ENCODE assay signal across 19 cellular contexts in genomic region chr3:8997151-8997550, GRCh38. TPM values are rescaled to one million over a fixed set of nuclear protein-coding genes. Genes with fewer than 3 reads are reported as not detected.
DNase-seq lines count a peak whose midpoint lies in the region; ATAC-seq and TF ChIP-seq lines count a peak whose summit lies in the region.
"Had no signal": no experiment of that assay in that cellular context is flagged by ENCODE, and none has a peak within 500 bp of the region (broad histone marks: within the 10 kb centered on the region; RNA-seq: fewer than 3 reads in every experiment).

No MANE protein-coding gene starts in this region.

- H3K36me3 ChIP-seq in upper lobe of right lung (no peaks in the 10 kb centered on the region), thyroid gland (no peaks in the 10 kb centered on the region), WERI-Rb-1 (no peaks in the 10 kb centered on the region)

- no peak for TF ChIP-seq POLR2A in thyroid gland (IDR thresholded peaks at IDR 0.05)

- CTCF ChIA-PET in WTC11 (lab: Charles Lee) = interaction anchor here (0.8 to 6.7 kb wide), 9 partner anchors 10 to 305 kb away, joined by 3 to 64 read pairs (median 5); partner anchors contain the start of gene SRGAP3

- WGBS in thyroid gland, 2 donors = 78 to 80% methylated on average over 3 of the region's 3 CpGs

- TF ChIP-seq CTCF in WTC11 (IDR thresholded peaks at IDR 0.05) (no peak), chondrocyte (IDR thresholded peaks at IDR 0.05) (peak; percentile 1), upper lobe of right lung (IDR thresholded peaks at IDR 0.05) (no peak), thyroid gland (IDR thresholded peaks at IDR 0.05) (no peak), WERI-Rb-1 (IDR thresholded peaks at IDR 0.05; ENCODE audit: low read depth, low read length) (no peak)

- H3K9me3 ChIP-seq in upper lobe of right lung (no peaks in the 10 kb centered on the region), thyroid gland (no peaks in the 10 kb centered on the region), WERI-Rb-1 (ENCODE audit: severe bottlenecking) (no peaks in the 10 kb centered on the region)

- DNase-seq in WTC11 (ENCODE audit: low spot score) = no peak
- DNase-seq in chondrocyte (ENCODE audit: low spot score) = no peak
- no peak for DNase-seq in upper lobe of right lung
- no peak for DNase-seq in retina
- no peak for DNase-seq in thyroid gland
- DNase-seq in WERI-Rb-1 = no peak
- DNase-seq: ACHN, AML-193, COR-L47, DMS153, NCI-H1048, NCI-H146, NCI-H2081 treated with DMSO at 0.1 percent for 48 hours, NCI-H510A treated with DMSO at 0.1 percent for 48 hours, NCI-H82, PC-3 had no signal

- H3K27ac Mint-ChIP-seq in WTC11 (no peak overlapping the region), chondrocyte (ENCODE audit: unreplicated experiment) (no peak overlapping the region)
- H3K27ac Mint-ChIP-seq: CD14-positive monocyte had no signal

- H3K27me3 ChIP-seq in layer of hippocampus (ENCODE audit: control insufficient read depth, insufficient read depth, low read length) (no peaks in the 10 kb centered on the region), upper lobe of right lung (no peaks in the 10 kb centered on the region), thyroid gland (no peaks in the 10 kb centered on the region), WERI-Rb-1 (ENCODE audit: insufficient read depth, low read depth, severe bottlenecking) (no peaks in the 10 kb centered on the region)

- H3K4me1 ChIP-seq in upper lobe of right lung (peaks cover 4% of the 10 kb centered on the region), thyroid gland (no peaks in the 10 kb centered on the region)

- no peak overlapping the region for H3K4me3 ChIP-seq in upper lobe of right lung
- H3K4me3 ChIP-seq in thyroid gland (replicated peaks in 1 of 3) = no peak overlapping the region
- no peak overlapping the region for H3K4me3 ChIP-seq in WERI-Rb-1 (ENCODE audit: low read depth, low read length)

- H3K36me3 Mint-ChIP-seq in WTC11 = no peaks in the 10 kb centered on the region
- no peaks in the 10 kb centered on the region for H3K36me3 Mint-ChIP-seq in chondrocyte (ENCODE audit: low read depth)
- H3K36me3 Mint-ChIP-seq: CD14-positive monocyte had no signal

- no peaks in the 10 kb centered on the region for H3K27me3 Mint-ChIP-seq in WTC11 (ENCODE audit: low read depth)
- peaks cover 2% of the 10 kb centered on the region for H3K27me3 Mint-ChIP-seq in chondrocyte (ENCODE audit: low read depth)

- peaks cover 10% of the 10 kb centered on the region for H3K4me1 Mint-ChIP-seq in WTC11
- H3K4me1 Mint-ChIP-seq in chondrocyte (ENCODE audit: low read depth) = no peaks in the 10 kb centered on the region

- H3K9me3 Mint-ChIP-seq in WTC11 (no peaks in the 10 kb centered on the region), chondrocyte (ENCODE audit: low read depth) (no peaks in the 10 kb centered on the region)
- H3K9me3 Mint-ChIP-seq: CD14-positive monocyte had no signal

- H3K27ac ChIP-seq in layer of hippocampus (ENCODE audit: low read depth, low read length) (peak overlapping the region; percentile 25), upper lobe of right lung (peak overlapping the region; percentile 17), thyroid gland (no peak overlapping the region), WERI-Rb-1 (no peak overlapping the region)
- H3K27ac ChIP-seq: KMS-11 had no signal

- intact Hi-C loops in upper lobe of right lung (cut with DNase I) = no loop called here
- intact Hi-C loops in thyroid gland (cut with DNase I) = no loop called here

- no peak overlapping the region for H3K4me3 Mint-ChIP-seq in WTC11
- no peak overlapping the region for H3K4me3 Mint-ChIP-seq in chondrocyte (ENCODE audit: unreplicated experiment)
- H3K4me3 Mint-ChIP-seq: CD14-positive monocyte had no signal

- ATAC-seq in WTC11 (peak; percentile 9; the same call in 1 of the 2 replicates), upper lobe of right lung (peak; percentile 7)
- ATAC-seq: PC-3 had no signal

- POLR2A ChIA-PET in WTC11 (lab: Charles Lee) = no interaction called here

TF ChIP-seq in WTC11, 78 proteins besides CTCF, POLR2A, EP300 and RAD21:
- TF ChIP-seq E2F1 (CRISPR knock-in tag; IDR thresholded peaks at IDR 0.05) = no peak
TF ChIP-seq in WTC11: peak in this region for 0.

RNA-seq across cellular contexts. Expression of gene RAD18, which starts 33.9 kb away (rescaled TPM):
- total RNA-seq in WTC11 (2021) (20.9 to 24.4 TPM (median 22.9 TPM) in 3 replicates), chondrocyte (9.1 to 22.2 TPM (median 9.7 TPM) in 3 replicates), upper lobe of right lung (15.0 TPM), thyroid gland (10 to 100 TPM in 3 of 4 donors, 1 to 10 TPM in 1; 9.6 to 18.4 (median 10.5) TPM)

Comparison
In these comparisons a context has a peak if more than half of its experiments do, and no peak if none do; other contexts are left out.
1. H3K27ac ChIP-seq: peak in layer of hippocampus (single experiment) and upper lobe of right lung (single experiment); none in thyroid gland (0 of 3) and WERI-Rb-1 (single experiment).